ENCODE assay signal across 1 cellular context in genomic region chr9:137618105-137619067, GRCh38.
A peak's percentile ranks its signal among the peaks of the same experiment; 100 is the strongest.
TF ChIP-seq lines count a peak whose summit lies in the region.

TSS of gene EHMT1 (plus strand) at chr9:137619005. CDS start at chr9:137619029, 24 bp downstream.

TF ChIP-seq in GM12878, 131 proteins besides CTCF, POLR2A, EP300 and RAD21 (continued from another document and continues in another):
- TF ChIP-seq RELA (IDR thresholded peaks at IDR 0.05; ENCODE audit: borderline replicate concordance, partially characterized antibody): peak; percentile 55
- TF ChIP-seq IKZF1 (conservative IDR thresholded peaks at IDR 0.05): peak; percentile 100
- TF ChIP-seq KLF5 (IDR thresholded peaks at IDR 0.05; ENCODE audit: partially characterized antibody): peak; percentile 66
- TF ChIP-seq NR2C1 (IDR thresholded peaks at IDR 0.05): peak; percentile 100
- TF ChIP-seq GABPA (IDR thresholded peaks at IDR 0.05; ENCODE audit: low read depth): peak; percentile 93
- peak; percentile 67; the same call in 1 of the 2 replicates for TF ChIP-seq NBN (IDR thresholded peaks at IDR 0.05)
- TF ChIP-seq NR2C2 (IDR thresholded peaks at IDR 0.05; ENCODE audit: borderline replicate concordance, control insufficient read depth, insufficient read length, low read depth): peak; percentile 89
- peak; percentile 83; the same call in 1 of the 2 replicates for TF ChIP-seq STAT1 (conservative IDR thresholded peaks at IDR 0.05)
- no peak for TF ChIP-seq CEBPB (IDR thresholded peaks at IDR 0.05; ENCODE audit: borderline replicate concordance in 1 of 2, low read depth in 2 of 2, low read length in 2 of 2)
- TF ChIP-seq CUX1 (IDR thresholded peaks at IDR 0.05; ENCODE audit: insufficient replicate concordance, low read depth, low read length): no peak
- peak; percentile 96 for TF ChIP-seq ZNF687 (IDR thresholded peaks at IDR 0.05)
- peak; percentile 29; the same call in 1 of the 2 replicates for TF ChIP-seq DPF2 (IDR thresholded peaks at IDR 0.05)
- peak; percentile 87 for TF ChIP-seq SREBF1 (IDR thresholded peaks at IDR 0.05; ENCODE audit: low read length)
- 0 out of 2 replicates have a peak, but pooled peaks have one; percentile 37 for TF ChIP-seq MLLT1 (IDR thresholded peaks at IDR 0.05)
- peak; percentile 99 for TF ChIP-seq NR2F1 (conservative IDR thresholded peaks at IDR 0.05)
- TF ChIP-seq CHD2 (IDR thresholded peaks at IDR 0.05; ENCODE audit: borderline replicate concordance, low read depth, low read length): 0 out of 2 replicates have a peak, but pooled peaks have one; percentile 50
- TF ChIP-seq ZNF274 (IDR thresholded peaks at IDR 0.05; ENCODE audit: insufficient read depth, insufficient read length): no peak
- peak; percentile 68; the same call in 1 of the 2 replicates for TF ChIP-seq PML (IDR thresholded peaks at IDR 0.05; ENCODE audit: low read length)
- TF ChIP-seq ESRRA (IDR thresholded peaks at IDR 0.05; ENCODE audit: low read length): 0 out of 2 replicates have a peak, but pooled peaks have one; percentile 17
- peak; percentile 65; the same call in 1 of the 2 replicates for TF ChIP-seq ELK1 (IDR thresholded peaks at IDR 0.05; ENCODE audit: low read depth, low read length)
- peak; percentile 34 for TF ChIP-seq MEF2B (IDR thresholded peaks at IDR 0.05; ENCODE audit: partially characterized antibody, poor library complexity, severe bottlenecking)
- TF ChIP-seq GATAD2B (conservative IDR thresholded peaks at IDR 0.05; ENCODE audit: low read depth): 0 out of 2 replicates have a peak, but pooled peaks have one; percentile 68
- no peak for TF ChIP-seq SRF (IDR thresholded peaks at IDR 0.05; ENCODE audit: low read depth in 2 of 2, low read length in 2 of 2)
- TF ChIP-seq E2F8 (IDR thresholded peaks at IDR 0.05; ENCODE audit: low read depth, partially characterized antibody): peak; percentile 68
- no peak for TF ChIP-seq IRF5 (IDR thresholded peaks at IDR 0.05; ENCODE audit: borderline replicate concordance)
- peak; percentile 97 for TF ChIP-seq MTA2 (IDR thresholded peaks at IDR 0.05; ENCODE audit: low read depth)
- TF ChIP-seq BACH1 (IDR thresholded peaks at IDR 0.05; ENCODE audit: borderline replicate concordance): 0 out of 2 replicates have a peak, but pooled peaks have one; percentile 18
- TF ChIP-seq ZNF592 (IDR thresholded peaks at IDR 0.05): no peak
- TF ChIP-seq EGR1 (IDR thresholded peaks at IDR 0.05; ENCODE audit: borderline replicate concordance in 1 of 2, low read depth in 2 of 2, low read length in 2 of 2): peak in 1 of 2 experiments; percentile 58; a peak in 1 of 3 replicates
- TF ChIP-seq CBX5 (IDR thresholded peaks at IDR 0.05; ENCODE audit: low read depth): no peak
- no peak for TF ChIP-seq SREBF2 (IDR thresholded peaks at IDR 0.05; ENCODE audit: low read length)
- TF ChIP-seq IKZF2 (IDR thresholded peaks at IDR 0.05): peak in 1 of 2 experiments; percentile 15; a peak in 1 of 4 replicates
- peak; percentile 66; the same call in 1 of the 2 replicates for TF ChIP-seq ZNF207 (IDR thresholded peaks at IDR 0.05; ENCODE audit: borderline replicate concordance)
- peak; percentile 86 for TF ChIP-seq CREB1 (IDR thresholded peaks at IDR 0.05; ENCODE audit: low read depth)
- peak; percentile 56 for TF ChIP-seq HCFC1 (IDR thresholded peaks at IDR 0.05; ENCODE audit: low read length)
- TF ChIP-seq MXI1 (IDR thresholded peaks at IDR 0.05; ENCODE audit: low read depth, low read length): peak; percentile 82
- TF ChIP-seq NFIC (IDR thresholded peaks at IDR 0.05; ENCODE audit: low read depth, low read length): peak; percentile 27; the same call in 1 of the 2 replicates
- no peak for TF ChIP-seq BRCA1 (IDR thresholded peaks at IDR 0.05; ENCODE audit: low read depth, low read length)
- TF ChIP-seq TAF1 (IDR thresholded peaks at IDR 0.05; ENCODE audit: borderline replicate concordance, low read depth, low read length): 0 out of 2 replicates have a peak, but pooled peaks have one; percentile 50
- TF ChIP-seq BHLHE40 (IDR thresholded peaks at IDR 0.05; ENCODE audit: borderline replicate concordance in 1 of 2, low read depth in 2 of 2, low read length in 1 of 2): peak in 1 of 2 experiments; percentile 83; a peak in 3 of 4 replicates
- TF ChIP-seq TCF12 (IDR thresholded peaks at IDR 0.05; ENCODE audit: low read depth, low read length): no peak
